Comparison of ENCODE assay signal across 24 cellular contexts in the genomic region with DNA sequence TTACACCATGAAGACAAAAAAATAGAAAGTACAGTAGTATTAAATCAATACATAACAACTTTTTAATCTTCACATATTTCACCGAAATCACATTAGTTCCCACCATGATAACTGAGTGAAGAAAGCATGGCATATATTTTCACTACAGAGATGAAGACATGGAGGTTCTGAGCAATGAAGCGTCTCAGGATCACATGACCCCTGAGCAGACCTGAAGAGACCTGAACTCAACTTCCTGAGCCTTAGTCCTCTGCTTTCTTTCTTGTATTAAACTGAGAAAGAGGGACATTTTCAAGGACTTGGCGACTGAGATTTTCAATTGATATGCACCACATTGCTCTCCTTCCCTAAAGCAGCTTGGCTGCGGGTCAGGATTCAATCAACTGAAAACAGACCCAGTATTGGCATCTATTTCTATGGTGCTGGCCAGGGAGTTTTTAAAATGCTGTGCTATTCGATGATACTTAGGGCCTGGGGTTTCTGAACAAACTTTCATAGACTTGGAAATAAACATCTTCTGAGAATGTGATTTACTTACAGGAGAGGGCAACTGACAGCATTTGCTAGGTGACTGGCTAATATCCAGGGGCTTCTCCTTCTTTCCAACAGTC.
DNase-seq lines count a peak whose midpoint lies in the region; ATAC-seq and TF ChIP-seq lines count a peak whose summit lies in the region.
"Had no signal": no experiment of that assay in that cellular context is flagged by ENCODE, and none has a peak within 500 bp of the region (broad histone marks: within the 10 kb centered on the region; RNA-seq: fewer than 3 reads in every experiment).

No MANE protein-coding gene starts in this region.

- POLR2A ChIA-PET in GM10248 (lab: Yijun Ruan, JAX) = no interaction called here

- TF ChIP-seq CTCF in GM10248 (IDR thresholded peaks at IDR 0.05; ENCODE audit: control extremely low read depth, extremely low read depth, low read depth, missing control alignments) = no peak

- DNase-seq in C1 segment of cervical spinal cord (lab: John Stamatoyannopoulos, UW) (peak in 10 of 14 donors; percentile 7 to 74 (median 30)), amygdala (lab: John Stamatoyannopoulos, UW) (peak in 34 of 56 donors; percentile 1 to 66 (median 22)), fibroblast of peridontal ligament (ENCODE audit: extremely low read depth) (peak; percentile 21), nucleus accumbens (lab: John Stamatoyannopoulos, UW) (peak in 34 of 56 donors; percentile 4 to 70 (median 23)), NCI-H524 treated with DMSO at 0.1 percent for 48 hours (lab: John Stamatoyannopoulos, UW) (no peak), NCI-H128 (lab: John Stamatoyannopoulos, UW; ENCODE audit: unreplicated experiment) (no peak), GM10248 (ENCODE audit: extremely low spot score) (no peak)
- DNase-seq: activated effector memory CD4-positive, alpha-beta T cell treated with anti-CD3 and anti-CD28 coated beads, Interleukin-2, amount 50 U/mL, for 16 hours; activated naive CD8-positive, alpha-beta T cell treated with anti-CD3 and anti-CD28 coated beads, Interleukin-2, amount 10 ng/mL, durations not matched to agents 7 days and 5 days; BE2C; body of pancreas; COR-L47; DMS53; KG1; left cardiac atrium; mammary epithelial cell; MG63; NCI-H1417; NCI-H2029 treated with DMSO at 0.1 percent for 48 hours; NCI-H2227 treated with DMSO at 0.1 percent for 48 hours; NCI-H774; T-helper 17 cell had no signal

- CTCF ChIA-PET in GM10248 (lab: Yijun Ruan, JAX) = no interaction called here

- ATAC-seq in HG02610 (IDR thresholded peaks at IDR 0.05; ENCODE audit: unreplicated experiment) = no peak
- ATAC-seq: body of pancreas, GM23338, T-helper 17 cell had no signal

Comparison
In these comparisons a context has a peak if more than half of its experiments do, and no peak if none do; other contexts are left out.
1. DNase-seq: peak in C1 segment of cervical spinal cord (10 of 14), amygdala (34 of 56), fibroblast of peridontal ligament (single experiment) and nucleus accumbens (34 of 56); none in NCI-H524 treated with DMSO at 0.1 percent for 48 hours (single experiment), NCI-H128 (single experiment) and GM10248 (single experiment).